ENCODE assay signal across 34 cellular contexts in genomic region chr5:67146981-67147380, GRCh38. TPM values are rescaled to one million over a fixed set of nuclear protein-coding genes. Genes with fewer than 3 reads are reported as not detected.
"Had no signal": no experiment of that assay in that cellular context is flagged by ENCODE, and none has a peak within 500 bp of the region (broad histone marks: within the 10 kb centered on the region; RNA-seq: fewer than 3 reads in every experiment).

No MANE protein-coding gene starts in this region.

- H3K4me3 ChIP-seq: MG63 had no signal

- H3K9ac ChIP-seq: KMS-11 had no signal

- H3K9me3 ChIP-seq: MG63 had no signal

- H3K36me3 ChIP-seq: MG63 had no signal

- H3K27me3 ChIP-seq: MG63 had no signal

- DNase-seq: MG63, MM.1S, NCI-H1048, NCI-H1092, NCI-H1092 treated with DMSO at 0.1 percent for 48 hours, NCI-H1105, NCI-H1105 treated with DMSO at 0.1 percent for 48 hours, NCI-H1417, NCI-H1417 treated with DMSO at 0.1 percent for 48 hours, NCI-H1436, NCI-H1436 treated with DMSO at 0.1 percent for 48 hours, NCI-H146, NCI-H1694, NCI-H1694 treated with DMSO at 0.1 percent for 48 hours, NCI-H187, NCI-H187 treated with DMSO at 0.1 percent for 48 hours, NCI-H1930, NCI-H2029, NCI-H2029 treated with DMSO at 0.1 percent for 48 hours, NCI-H2081, NCI-H2081 treated with DMSO at 0.1 percent for 48 hours, NCI-H2107, NCI-H2171, NCI-H2171 treated with DMSO at 0.1 percent for 48 hours, NCI-H2227 treated with DMSO at 0.1 percent for 48 hours, NCI-H226, NCI-H345, NCI-H446, NCI-H446 treated with DMSO at 0.1 percent for 48 hours, NCI-H510A, NCI-H510A treated with DMSO at 0.1 percent for 48 hours had no signal

- H3K4me2 ChIP-seq: KMS-11 had no signal

- H3K27ac ChIP-seq: KMS-11 had no signal

RNA-seq across cellular contexts. Expression of gene CD180, which starts 49.6 kb away (rescaled TPM):
- total RNA-seq: LHCN-M2, NCI-H460 had no signal
